Comparison of ENCODE assay signal across 1 cellular context in the genomic region with DNA sequence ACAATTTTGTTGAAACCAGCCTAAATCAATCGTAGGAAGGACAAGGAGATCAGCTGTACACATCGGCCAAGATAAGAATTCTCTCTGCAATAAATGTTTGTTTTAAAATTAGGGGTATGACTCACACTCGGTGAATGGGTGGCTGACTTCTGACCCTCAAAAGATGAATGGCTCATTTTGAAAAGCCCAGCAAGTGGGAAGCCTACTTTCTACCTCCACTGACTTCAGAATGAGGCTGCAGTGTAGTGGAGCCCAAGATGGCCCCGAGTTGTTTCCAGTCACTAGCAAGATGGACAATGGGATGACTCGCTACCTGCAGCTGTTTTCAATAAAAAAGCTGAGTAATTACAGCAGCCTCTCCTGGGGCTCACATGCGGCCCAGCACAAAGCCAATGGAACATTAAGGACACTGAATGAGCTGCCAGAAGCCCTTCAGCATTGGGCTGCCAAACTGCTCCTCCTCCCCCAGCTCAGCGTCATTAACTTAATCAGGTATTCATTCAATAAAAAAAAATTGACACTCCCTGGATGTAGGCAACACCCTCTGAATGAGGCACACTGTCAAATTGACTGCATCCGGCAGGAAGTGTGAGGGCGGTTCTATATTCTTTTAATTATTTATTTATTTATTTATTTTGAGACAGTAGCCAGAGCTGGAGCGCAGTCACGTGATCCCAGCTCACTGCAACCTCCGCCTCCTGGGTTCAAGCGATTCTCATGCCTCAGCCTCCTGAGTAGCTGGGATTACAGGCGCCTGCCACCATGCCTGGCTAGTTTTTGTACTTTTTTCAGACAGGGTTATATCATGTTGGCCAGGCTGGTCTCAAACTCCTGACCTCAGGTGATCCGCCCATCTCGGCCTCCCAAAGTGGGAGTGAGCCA.
TF ChIP-seq lines count a peak whose summit lies in the region.

No MANE protein-coding gene starts in this region.

TF ChIP-seq in K562, 482 proteins besides CTCF, POLR2A, EP300 and RAD21 (continued from another document and continues in another):
- TF ChIP-seq, protein P1, sequence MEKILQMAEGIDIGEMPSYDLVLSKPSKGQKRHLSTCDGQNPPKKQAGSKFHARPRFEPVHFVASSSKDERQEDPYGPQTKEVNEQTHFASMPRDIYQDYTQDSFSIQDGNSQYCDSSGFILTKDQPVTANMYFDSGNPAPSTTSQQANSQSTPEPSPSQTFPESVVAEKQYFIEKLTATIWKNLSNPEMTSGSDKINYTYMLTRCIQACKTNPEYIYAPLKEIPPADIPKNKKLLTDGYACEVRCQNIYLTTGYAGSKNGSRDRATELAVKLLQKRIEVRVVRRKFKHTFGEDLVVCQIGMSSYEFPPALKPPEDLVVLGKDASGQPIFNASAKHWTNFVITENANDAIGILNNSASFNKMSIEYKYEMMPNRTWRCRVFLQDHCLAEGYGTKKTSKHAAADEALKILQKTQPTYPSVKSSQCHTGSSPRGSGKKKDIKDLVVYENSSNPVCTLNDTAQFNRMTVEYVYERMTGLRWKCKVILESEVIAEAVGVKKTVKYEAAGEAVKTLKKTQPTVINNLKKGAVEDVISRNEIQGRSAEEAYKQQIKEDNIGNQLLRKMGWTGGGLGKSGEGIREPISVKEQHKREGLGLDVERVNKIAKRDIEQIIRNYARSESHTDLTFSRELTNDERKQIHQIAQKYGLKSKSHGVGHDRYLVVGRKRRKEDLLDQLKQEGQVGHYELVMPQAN (IDR thresholded peaks at IDR 0.05; ENCODE audit: borderline replicate concordance), result no peak
- TF ChIP-seq, protein P2, sequence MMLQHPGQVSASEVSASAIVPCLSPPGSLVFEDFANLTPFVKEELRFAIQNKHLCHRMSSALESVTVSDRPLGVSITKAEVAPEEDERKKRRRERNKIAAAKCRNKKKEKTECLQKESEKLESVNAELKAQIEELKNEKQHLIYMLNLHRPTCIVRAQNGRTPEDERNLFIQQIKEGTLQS (IDR thresholded peaks at IDR 0.05), result peak; percentile 95
- TF ChIP-seq, protein P2 (CRISPR knock-in tag; conservative IDR thresholded peaks at IDR 0.05), result peak; percentile 46; the same call in 1 of the 2 replicates
- peak; percentile 53; the same call in 1 of the 2 replicates for TF ChIP-seq ZNF175 (CRISPR knock-in tag; IDR thresholded peaks at IDR 0.05; ENCODE audit: low read depth)
- TF ChIP-seq IFI16 (CRISPR knock-in tag; IDR thresholded peaks at IDR 0.05), result no peak
- TF ChIP-seq DPF2 (IDR thresholded peaks at IDR 0.05), result peak; percentile 82
- peak; percentile 70 for TF ChIP-seq ATF7 (IDR thresholded peaks at IDR 0.05)
- TF ChIP-seq, protein P3, sequence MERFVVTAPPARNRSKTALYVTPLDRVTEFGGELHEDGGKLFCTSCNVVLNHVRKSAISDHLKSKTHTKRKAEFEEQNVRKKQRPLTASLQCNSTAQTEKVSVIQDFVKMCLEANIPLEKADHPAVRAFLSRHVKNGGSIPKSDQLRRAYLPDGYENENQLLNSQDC (CRISPR knock-in tag; IDR thresholded peaks at IDR 0.05), result no peak
- TF ChIP-seq, protein P4, sequence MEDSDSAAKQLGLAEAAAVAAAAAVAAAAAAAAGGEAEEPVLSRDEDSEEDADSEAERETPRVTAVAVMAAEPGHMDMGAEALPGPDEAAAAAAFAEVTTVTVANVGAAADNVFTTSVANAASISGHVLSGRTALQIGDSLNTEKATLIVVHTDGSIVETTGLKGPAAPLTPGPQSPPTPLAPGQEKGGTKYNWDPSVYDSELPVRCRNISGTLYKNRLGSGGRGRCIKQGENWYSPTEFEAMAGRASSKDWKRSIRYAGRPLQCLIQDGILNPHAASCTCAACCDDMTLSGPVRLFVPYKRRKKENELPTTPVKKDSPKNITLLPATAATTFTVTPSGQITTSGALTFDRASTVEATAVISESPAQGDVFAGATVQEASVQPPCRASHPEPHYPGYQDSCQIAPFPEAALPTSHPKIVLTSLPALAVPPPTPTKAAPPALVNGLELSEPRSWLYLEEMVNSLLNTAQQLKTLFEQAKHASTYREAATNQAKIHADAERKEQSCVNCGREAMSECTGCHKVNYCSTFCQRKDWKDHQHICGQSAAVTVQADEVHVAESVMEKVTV (CRISPR knock-in tag; IDR thresholded peaks at IDR 0.05), result no peak
- TF ChIP-seq, protein P5, sequence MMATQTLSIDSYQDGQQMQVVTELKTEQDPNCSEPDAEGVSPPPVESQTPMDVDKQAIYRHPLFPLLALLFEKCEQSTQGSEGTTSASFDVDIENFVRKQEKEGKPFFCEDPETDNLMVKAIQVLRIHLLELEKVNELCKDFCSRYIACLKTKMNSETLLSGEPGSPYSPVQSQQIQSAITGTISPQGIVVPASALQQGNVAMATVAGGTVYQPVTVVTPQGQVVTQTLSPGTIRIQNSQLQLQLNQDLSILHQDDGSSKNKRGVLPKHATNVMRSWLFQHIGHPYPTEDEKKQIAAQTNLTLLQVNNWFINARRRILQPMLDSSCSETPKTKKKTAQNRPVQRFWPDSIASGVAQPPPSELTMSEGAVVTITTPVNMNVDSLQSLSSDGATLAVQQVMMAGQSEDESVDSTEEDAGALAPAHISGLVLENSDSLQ (IDR thresholded peaks at IDR 0.05), result peak; percentile 68
- TF ChIP-seq, protein P6, sequence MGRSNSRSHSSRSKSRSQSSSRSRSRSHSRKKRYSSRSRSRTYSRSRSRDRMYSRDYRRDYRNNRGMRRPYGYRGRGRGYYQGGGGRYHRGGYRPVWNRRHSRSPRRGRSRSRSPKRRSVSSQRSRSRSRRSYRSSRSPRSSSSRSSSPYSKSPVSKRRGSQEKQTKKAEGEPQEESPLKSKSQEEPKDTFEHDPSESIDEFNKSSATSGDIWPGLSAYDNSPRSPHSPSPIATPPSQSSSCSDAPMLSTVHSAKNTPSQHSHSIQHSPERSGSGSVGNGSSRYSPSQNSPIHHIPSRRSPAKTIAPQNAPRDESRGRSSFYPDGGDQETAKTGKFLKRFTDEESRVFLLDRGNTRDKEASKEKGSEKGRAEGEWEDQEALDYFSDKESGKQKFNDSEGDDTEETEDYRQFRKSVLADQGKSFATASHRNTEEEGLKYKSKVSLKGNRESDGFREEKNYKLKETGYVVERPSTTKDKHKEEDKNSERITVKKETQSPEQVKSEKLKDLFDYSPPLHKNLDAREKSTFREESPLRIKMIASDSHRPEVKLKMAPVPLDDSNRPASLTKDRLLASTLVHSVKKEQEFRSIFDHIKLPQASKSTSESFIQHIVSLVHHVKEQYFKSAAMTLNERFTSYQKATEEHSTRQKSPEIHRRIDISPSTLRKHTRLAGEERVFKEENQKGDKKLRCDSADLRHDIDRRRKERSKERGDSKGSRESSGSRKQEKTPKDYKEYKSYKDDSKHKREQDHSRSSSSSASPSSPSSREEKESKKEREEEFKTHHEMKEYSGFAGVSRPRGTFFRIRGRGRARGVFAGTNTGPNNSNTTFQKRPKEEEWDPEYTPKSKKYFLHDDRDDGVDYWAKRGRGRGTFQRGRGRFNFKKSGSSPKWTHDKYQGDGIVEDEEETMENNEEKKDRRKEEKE (IDR thresholded peaks at IDR 0.05; ENCODE audit: borderline replicate concordance in 1 of 2, control insufficient read depth in 1 of 2, low read depth in 2 of 2, low read length in 1 of 2), result no peak
- no peak for TF ChIP-seq ZNF12 (CRISPR knock-in tag; IDR thresholded peaks at IDR 0.05)
- TF ChIP-seq, protein P7, sequence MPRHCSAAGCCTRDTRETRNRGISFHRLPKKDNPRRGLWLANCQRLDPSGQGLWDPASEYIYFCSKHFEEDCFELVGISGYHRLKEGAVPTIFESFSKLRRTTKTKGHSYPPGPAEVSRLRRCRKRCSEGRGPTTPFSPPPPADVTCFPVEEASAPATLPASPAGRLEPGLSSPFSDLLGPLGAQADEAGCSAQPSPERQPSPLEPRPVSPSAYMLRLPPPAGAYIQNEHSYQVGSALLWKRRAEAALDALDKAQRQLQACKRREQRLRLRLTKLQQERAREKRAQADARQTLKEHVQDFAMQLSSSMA (CRISPR knock-in tag; IDR thresholded peaks at IDR 0.05), result no peak
- TF ChIP-seq PHF21A (IDR thresholded peaks at IDR 0.05; ENCODE audit: borderline replicate concordance, low read depth), result no peak
- TF ChIP-seq FOSL1 (tag; conservative IDR thresholded peaks at IDR 0.05), result peak; percentile 94
- TF ChIP-seq NR4A1 (CRISPR knock-in tag; IDR thresholded peaks at IDR 0.05), result no peak
- TF ChIP-seq NR4A1 (tag; IDR thresholded peaks at IDR 0.05), result no peak
- no peak for TF ChIP-seq U2AF1 (optimal IDR thresholded peaks at IDR 0.05; ENCODE audit: low read depth, low read length)
- TF ChIP-seq ETV6 (IDR thresholded peaks at IDR 0.05; ENCODE audit: borderline replicate concordance in 1 of 2, low read depth in 2 of 2, low read length in 1 of 2), result no peak
- no peak for TF ChIP-seq ETV6 (CRISPR knock-in tag; IDR thresholded peaks at IDR 0.05; ENCODE audit: borderline replicate concordance)
- TF ChIP-seq POLR2AphosphoS5 (IDR thresholded peaks at IDR 0.05; ENCODE audit: control insufficient read depth, insufficient read depth, low read depth, low read length), result no peak
- no peak for TF ChIP-seq HNRNPK (IDR thresholded peaks at IDR 0.05; ENCODE audit: low read depth, low read length, poor library complexity, severe bottlenecking)
- TF ChIP-seq, protein P8, sequence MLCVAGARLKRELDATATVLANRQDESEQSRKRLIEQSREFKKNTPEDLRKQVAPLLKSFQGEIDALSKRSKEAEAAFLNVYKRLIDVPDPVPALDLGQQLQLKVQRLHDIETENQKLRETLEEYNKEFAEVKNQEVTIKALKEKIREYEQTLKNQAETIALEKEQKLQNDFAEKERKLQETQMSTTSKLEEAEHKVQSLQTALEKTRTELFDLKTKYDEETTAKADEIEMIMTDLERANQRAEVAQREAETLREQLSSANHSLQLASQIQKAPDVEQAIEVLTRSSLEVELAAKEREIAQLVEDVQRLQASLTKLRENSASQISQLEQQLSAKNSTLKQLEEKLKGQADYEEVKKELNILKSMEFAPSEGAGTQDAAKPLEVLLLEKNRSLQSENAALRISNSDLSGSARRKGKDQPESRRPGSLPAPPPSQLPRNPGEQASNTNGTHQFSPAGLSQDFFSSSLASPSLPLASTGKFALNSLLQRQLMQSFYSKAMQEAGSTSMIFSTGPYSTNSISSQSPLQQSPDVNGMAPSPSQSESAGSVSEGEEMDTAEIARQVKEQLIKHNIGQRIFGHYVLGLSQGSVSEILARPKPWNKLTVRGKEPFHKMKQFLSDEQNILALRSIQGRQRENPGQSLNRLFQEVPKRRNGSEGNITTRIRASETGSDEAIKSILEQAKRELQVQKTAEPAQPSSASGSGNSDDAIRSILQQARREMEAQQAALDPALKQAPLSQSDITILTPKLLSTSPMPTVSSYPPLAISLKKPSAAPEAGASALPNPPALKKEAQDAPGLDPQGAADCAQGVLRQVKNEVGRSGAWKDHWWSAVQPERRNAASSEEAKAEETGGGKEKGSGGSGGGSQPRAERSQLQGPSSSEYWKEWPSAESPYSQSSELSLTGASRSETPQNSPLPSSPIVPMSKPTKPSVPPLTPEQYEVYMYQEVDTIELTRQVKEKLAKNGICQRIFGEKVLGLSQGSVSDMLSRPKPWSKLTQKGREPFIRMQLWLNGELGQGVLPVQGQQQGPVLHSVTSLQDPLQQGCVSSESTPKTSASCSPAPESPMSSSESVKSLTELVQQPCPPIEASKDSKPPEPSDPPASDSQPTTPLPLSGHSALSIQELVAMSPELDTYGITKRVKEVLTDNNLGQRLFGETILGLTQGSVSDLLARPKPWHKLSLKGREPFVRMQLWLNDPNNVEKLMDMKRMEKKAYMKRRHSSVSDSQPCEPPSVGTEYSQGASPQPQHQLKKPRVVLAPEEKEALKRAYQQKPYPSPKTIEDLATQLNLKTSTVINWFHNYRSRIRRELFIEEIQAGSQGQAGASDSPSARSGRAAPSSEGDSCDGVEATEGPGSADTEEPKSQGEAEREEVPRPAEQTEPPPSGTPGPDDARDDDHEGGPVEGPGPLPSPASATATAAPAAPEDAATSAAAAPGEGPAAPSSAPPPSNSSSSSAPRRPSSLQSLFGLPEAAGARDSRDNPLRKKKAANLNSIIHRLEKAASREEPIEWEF (CRISPR knock-in tag; IDR thresholded peaks at IDR 0.05), result 0 out of 2 replicates have a peak, but pooled peaks have one; percentile 31
- TF ChIP-seq, protein P9, sequence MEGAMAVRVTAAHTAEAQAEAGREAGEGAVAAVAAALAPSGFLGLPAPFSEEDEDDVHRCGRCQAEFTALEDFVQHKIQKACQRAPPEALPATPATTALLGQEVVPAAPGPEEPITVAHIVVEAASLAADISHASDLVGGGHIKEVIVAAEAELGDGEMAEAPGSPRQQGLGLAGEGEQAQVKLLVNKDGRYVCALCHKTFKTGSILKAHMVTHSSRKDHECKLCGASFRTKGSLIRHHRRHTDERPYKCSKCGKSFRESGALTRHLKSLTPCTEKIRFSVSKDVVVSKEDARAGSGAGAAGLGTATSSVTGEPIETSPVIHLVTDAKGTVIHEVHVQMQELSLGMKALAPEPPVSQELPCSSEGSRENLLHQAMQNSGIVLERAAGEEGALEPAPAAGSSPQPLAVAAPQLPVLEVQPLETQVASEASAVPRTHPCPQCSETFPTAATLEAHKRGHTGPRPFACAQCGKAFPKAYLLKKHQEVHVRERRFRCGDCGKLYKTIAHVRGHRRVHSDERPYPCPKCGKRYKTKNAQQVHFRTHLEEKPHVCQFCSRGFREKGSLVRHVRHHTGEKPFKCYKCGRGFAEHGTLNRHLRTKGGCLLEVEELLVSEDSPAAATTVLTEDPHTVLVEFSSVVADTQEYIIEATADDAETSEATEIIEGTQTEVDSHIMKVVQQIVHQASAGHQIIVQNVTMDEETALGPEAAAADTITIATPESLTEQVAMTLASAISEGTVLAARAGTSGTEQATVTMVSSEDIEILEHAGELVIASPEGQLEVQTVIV (CRISPR knock-in tag; IDR thresholded peaks at IDR 0.05; ENCODE audit: borderline replicate concordance), result no peak
- TF ChIP-seq NCOA6 (IDR thresholded peaks at IDR 0.05), result no peak
- TF ChIP-seq ZNF583 (CRISPR knock-in tag; IDR thresholded peaks at IDR 0.05), result no peak
- TF ChIP-seq, protein P10, sequence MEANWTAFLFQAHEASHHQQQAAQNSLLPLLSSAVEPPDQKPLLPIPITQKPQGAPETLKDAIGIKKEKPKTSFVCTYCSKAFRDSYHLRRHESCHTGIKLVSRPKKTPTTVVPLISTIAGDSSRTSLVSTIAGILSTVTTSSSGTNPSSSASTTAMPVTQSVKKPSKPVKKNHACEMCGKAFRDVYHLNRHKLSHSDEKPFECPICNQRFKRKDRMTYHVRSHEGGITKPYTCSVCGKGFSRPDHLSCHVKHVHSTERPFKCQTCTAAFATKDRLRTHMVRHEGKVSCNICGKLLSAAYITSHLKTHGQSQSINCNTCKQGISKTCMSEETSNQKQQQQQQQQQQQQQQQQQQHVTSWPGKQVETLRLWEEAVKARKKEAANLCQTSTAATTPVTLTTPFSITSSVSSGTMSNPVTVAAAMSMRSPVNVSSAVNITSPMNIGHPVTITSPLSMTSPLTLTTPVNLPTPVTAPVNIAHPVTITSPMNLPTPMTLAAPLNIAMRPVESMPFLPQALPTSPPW (CRISPR knock-in tag; IDR thresholded peaks at IDR 0.05), result no peak
- peak; percentile 72; the same call in 1 of the 2 replicates for TF ChIP-seq SOX6 (IDR thresholded peaks at IDR 0.05)
- TF ChIP-seq CTBP1 (IDR thresholded peaks at IDR 0.05; ENCODE audit: borderline replicate concordance), result peak; percentile 60
- no peak for TF ChIP-seq ZNF217 (CRISPR knock-in tag; IDR thresholded peaks at IDR 0.05)
- peak; percentile 73; the same call in 1 of the 2 replicates for TF ChIP-seq BACH1 (tag; IDR thresholded peaks at IDR 0.05)
- TF ChIP-seq KLF13 (tag; IDR thresholded peaks at IDR 0.05; ENCODE audit: borderline replicate concordance, low read depth), result no peak
- no peak for TF ChIP-seq RNF2 (IDR thresholded peaks at IDR 0.05)
- no peak for TF ChIP-seq ZNF75A (CRISPR knock-in tag; IDR thresholded peaks at IDR 0.05)
- peak in 2 of 3 experiments; percentile 52 to 87 for TF ChIP-seq YY1 (IDR thresholded peaks at IDR 0.05; ENCODE audit: borderline replicate concordance in 1 of 3, control insufficient read depth in 1 of 3, extremely low read depth in 1 of 3, insufficient read depth in 3 of 3, insufficient read length in 1 of 3, insufficient replicate concordance in 2 of 3, low read depth in 1 of 3, low read length in 2 of 3)
- peak; percentile 78 for TF ChIP-seq SMARCC2 (IDR thresholded peaks at IDR 0.05; ENCODE audit: low read depth)
- TF ChIP-seq NR2F6 (CRISPR knock-in tag; IDR thresholded peaks at IDR 0.05), result no peak
